ENCODE assay signal across 22 cellular contexts in genomic region chr9:126067031-126067734, GRCh38.
"Had no signal": no experiment of that assay in that cellular context is flagged by ENCODE, and none has a peak within 500 bp of the region (broad histone marks: within the 10 kb centered on the region; RNA-seq: fewer than 3 reads in every experiment).

No MANE protein-coding gene starts in this region.

- H3K27ac ChIP-seq: coronary artery, dorsolateral prefrontal cortex, esophagus muscularis mucosa, foreskin keratinocyte, gastroesophageal sphincter, heart right ventricle, left lung, lower lobe of right lung had no signal

- FAIRE-seq: colon, endothelial cell of umbilical vein, frontal cortex, islet of Langerhans, keratinocyte had no signal

- H3K36me3 ChIP-seq: esophagus muscularis mucosa, gastroesophageal sphincter, heart right ventricle, left lung, lower lobe of right lung had no signal

- H3K4me3 ChIP-seq: coronary artery, dorsolateral prefrontal cortex, esophagus muscularis mucosa, gastroesophageal sphincter, heart right ventricle, left lung, lower lobe of right lung, mucosa of descending colon had no signal

- ATAC-seq: foreskin keratinocyte, gastroesophageal sphincter, heart right ventricle, left cardiac atrium, left lung, left ventricle myocardium superior, lower lobe of right lung, mucosa of descending colon had no signal

- H3K4me1 ChIP-seq: esophagus muscularis mucosa, foreskin keratinocyte, gastroesophageal sphincter, heart right ventricle, left lung, lower lobe of right lung had no signal

- H3K9me3 ChIP-seq: gastroesophageal sphincter, heart right ventricle, left lung, lower lobe of right lung, mucosa of descending colon had no signal

- DNase-seq: dermis blood vessel endothelial cell; effector CD4-positive, alpha-beta T cell; effector memory CD4-positive, alpha-beta T cell; foreskin keratinocyte; heart right ventricle; hippocampal formation; left cardiac atrium; left lung; left ventricle myocardium superior; lower lobe of right lung; mesenchymal stem cell; mucosa of descending colon; naive B cell had no signal
